Comparison of ENCODE assay signal across 8 cellular contexts in the genomic region with DNA sequence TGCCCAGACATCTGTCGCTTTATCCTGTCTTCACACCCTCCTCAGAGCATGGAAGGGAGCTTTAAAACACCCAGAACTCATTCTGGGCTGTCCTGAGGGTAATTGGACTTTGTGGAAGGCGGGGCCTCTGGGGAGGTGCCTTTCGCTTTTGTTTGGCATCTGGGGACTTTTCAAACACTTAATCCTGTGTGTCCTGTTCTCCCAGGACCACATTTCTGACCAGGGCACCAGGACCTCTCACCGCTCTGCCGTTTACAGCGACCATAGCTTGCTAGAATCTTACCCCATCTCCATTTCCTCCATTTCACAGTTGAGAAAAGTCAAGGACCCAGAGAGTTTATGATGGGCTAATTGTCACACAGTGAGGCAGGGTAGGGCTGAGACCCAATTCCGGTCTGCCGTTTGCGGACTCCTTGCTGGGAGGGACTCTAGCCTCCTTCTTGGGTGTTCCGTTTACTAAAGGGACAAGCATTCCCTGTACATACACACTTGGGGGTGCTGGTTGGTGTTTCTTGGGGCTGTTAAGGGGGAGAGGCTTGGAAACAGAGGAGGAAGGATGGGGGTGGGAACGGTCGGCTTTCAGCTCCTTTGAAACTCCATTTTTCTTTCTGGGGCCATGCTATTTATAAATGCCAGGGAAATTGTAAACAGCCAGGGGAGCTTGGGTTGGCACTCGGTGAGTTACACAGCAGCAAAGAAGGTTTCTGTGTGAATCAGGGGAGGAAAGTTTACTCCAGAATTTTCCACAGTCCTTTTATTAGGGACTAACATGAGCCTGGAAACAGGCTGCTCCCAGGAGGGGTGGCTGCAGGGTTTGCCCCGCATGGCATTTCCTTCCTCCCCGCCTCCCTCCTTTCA. TPM values are rescaled to one million over a fixed set of nuclear protein-coding genes. Genes with fewer than 3 reads are reported as not detected.
DNase-seq lines count a peak whose midpoint lies in the region; ATAC-seq and TF ChIP-seq lines count a peak whose summit lies in the region.

No MANE protein-coding gene starts in this region.

- TF ChIP-seq POLR2A in sigmoid colon (IDR thresholded peaks at IDR 0.05), result peak; percentile 24 to 45

- peak; percentile 19 for ATAC-seq in left ventricle myocardium superior
- no peak for ATAC-seq in HG02642 (IDR thresholded peaks at IDR 0.05; ENCODE audit: poor library complexity, unreplicated experiment)

- no peak for TF ChIP-seq CTCF in sigmoid colon (IDR thresholded peaks at IDR 0.05)

- no peaks in the 10 kb centered on the region for H3K27me3 ChIP-seq in sigmoid colon

- H3K4me1 ChIP-seq in sigmoid colon, result peaks cover 0 to 84% (median 67%) of the 10 kb centered on the region in 4 donors

- intact Hi-C loops in left ventricle myocardium superior (cut with micrococcal nuclease) (no loop called here), sigmoid colon (cut with DNase I) (loop anchor here (2.0 to 5.0 kb wide), 3 partner anchors 20 to 103 kb away; a partner anchor contains a TSS)

- TF ChIP-seq EP300 in sigmoid colon (IDR thresholded peaks at IDR 0.05), result peak in 2 of 4 donors; percentile 22 to 40

- H3K36me3 ChIP-seq in sigmoid colon, result no peaks in the 10 kb centered on the region

- peak overlapping the region; percentile 59 for H3K4me3 Mint-ChIP-seq in activated T-cell treated with anti-CD3 and anti-CD28 coated beads, Interleukin-2, amount 50 U/mL, for 24 hours
- H3K4me3 Mint-ChIP-seq in activated CD4-positive, alpha-beta memory T cell treated with anti-CD3 and anti-CD28 coated beads, Interleukin-2, amount 10 ng/mL, durations not matched to agents 7 days and 5 days, result peak overlapping the region; percentile 66

- H3K9me3 Mint-ChIP-seq in activated T-cell treated with anti-CD3 and anti-CD28 coated beads, Interleukin-2, amount 50 U/mL, for 24 hours, result no peaks in the 10 kb centered on the region
- no peaks in the 10 kb centered on the region for H3K9me3 Mint-ChIP-seq in activated CD4-positive, alpha-beta memory T cell treated with anti-CD3 and anti-CD28 coated beads, Interleukin-2, amount 10 ng/mL, durations not matched to agents 7 days and 5 days

- peak overlapping the region; percentile 94 to 99 (median 97) for H3K27ac ChIP-seq in sigmoid colon

- no peaks in the 10 kb centered on the region for H3K9me3 ChIP-seq in sigmoid colon

- peaks cover 19% of the 10 kb centered on the region for H3K27me3 Mint-ChIP-seq in activated T-cell treated with anti-CD3 and anti-CD28 coated beads, Interleukin-2, amount 50 U/mL, for 24 hours
- peaks cover 17% of the 10 kb centered on the region for H3K27me3 Mint-ChIP-seq in activated CD4-positive, alpha-beta memory T cell treated with anti-CD3 and anti-CD28 coated beads, Interleukin-2, amount 10 ng/mL, durations not matched to agents 7 days and 5 days

- H3K4me3 ChIP-seq in sigmoid colon, result peak overlapping the region; percentile 85 to 96 (median 92)

- 13 to 29% methylated on average over 15 of the region's 15 CpGs for WGBS in sigmoid colon, 2 donors

- CTCF ChIA-PET in activated CD4-positive, alpha-beta memory T cell treated with anti-CD3 and anti-CD28 coated beads, Interleukin-2, amount 10 ng/mL, durations not matched to agents 7 days and 5 days (lab: Charles Lee), result interaction anchor here (4.4 kb wide), 1 partner anchor 9 kb away, joined by 31 read pairs; no protein-coding TSS in a partner anchor

- no peak for DNase-seq in activated T-cell treated with anti-CD3 and anti-CD28 coated beads, Interleukin-2, amount 50 U/mL, for 24 hours
- no peak for DNase-seq in activated T-cell treated with anti-CD3 and anti-CD28 coated beads for 4 hours
- DNase-seq in activated CD4-positive, alpha-beta memory T cell treated with anti-CD3 and anti-CD28 coated beads, Interleukin-2, amount 10 ng/mL, durations not matched to agents 7 days and 5 days, result no peak
- DNase-seq in left ventricle myocardium superior, result no peak
- DNase-seq in sigmoid colon, result peak; percentile 84
- no peak for DNase-seq in Ammon's horn (ENCODE audit: low spot score)
- DNase-seq in NCI-H2227 treated with DMSO at 0.1 percent for 48 hours (lab: John Stamatoyannopoulos, UW), result no peak

- POLR2A ChIA-PET in activated CD4-positive, alpha-beta memory T cell treated with anti-CD3 and anti-CD28 coated beads, Interleukin-2, amount 10 ng/mL, durations not matched to agents 7 days and 5 days (lab: Charles Lee), result interaction anchor here (1.8 kb wide), 1 partner anchor 8 kb away, joined by 5 read pairs; no protein-coding TSS in a partner anchor

- no peaks in the 10 kb centered on the region for H3K36me3 Mint-ChIP-seq in activated T-cell treated with anti-CD3 and anti-CD28 coated beads, Interleukin-2, amount 50 U/mL, for 24 hours (ENCODE audit: low read depth)
- H3K36me3 Mint-ChIP-seq in activated CD4-positive, alpha-beta memory T cell treated with anti-CD3 and anti-CD28 coated beads, Interleukin-2, amount 10 ng/mL, durations not matched to agents 7 days and 5 days (ENCODE audit: low read depth), result no peaks in the 10 kb centered on the region

- no peak overlapping the region for H3K27ac Mint-ChIP-seq in activated T-cell treated with anti-CD3 and anti-CD28 coated beads, Interleukin-2, amount 50 U/mL, for 24 hours
- H3K27ac Mint-ChIP-seq in activated CD4-positive, alpha-beta memory T cell treated with anti-CD3 and anti-CD28 coated beads, Interleukin-2, amount 10 ng/mL, durations not matched to agents 7 days and 5 days, result no peak overlapping the region

- peaks cover 18% of the 10 kb centered on the region for H3K4me1 Mint-ChIP-seq in activated T-cell treated with anti-CD3 and anti-CD28 coated beads, Interleukin-2, amount 50 U/mL, for 24 hours (ENCODE audit: low read depth)
- peaks cover 18% of the 10 kb centered on the region for H3K4me1 Mint-ChIP-seq in activated CD4-positive, alpha-beta memory T cell treated with anti-CD3 and anti-CD28 coated beads, Interleukin-2, amount 10 ng/mL, durations not matched to agents 7 days and 5 days

RNA-seq across cellular contexts. Expression of a gene that starts 1.3 kb away (rescaled TPM):
- 1 to 10 TPM; 5.8 to 6.0 TPM for total RNA-seq in activated CD4-positive, alpha-beta memory T cell treated with anti-CD3 and anti-CD28 coated beads, Interleukin-2, amount 10 ng/mL, durations not matched to agents 7 days and 5 days
- 717 TPM for total RNA-seq in left ventricle myocardium superior
- 1,000 to 10,000 TPM; 1,610 to 2,826 (median 1,919) TPM for total RNA-seq in sigmoid colon
- polyA plus RNA-seq in sigmoid colon, result 100 to 1,000 TPM; 333 to 617 (median 497) TPM

Comparison
In these comparisons a context has a peak if more than half of its experiments do, and no peak if none do; other contexts are left out.
1. RNA of a gene that starts 1.3 kb away (total RNA-seq): 1,610 to 2,826 TPM in sigmoid colon and 717 TPM in left ventricle myocardium superior (single experiment); 5.8 to 6.0 TPM in activated CD4-positive, alpha-beta memory T cell treated with anti-CD3 and anti-CD28 coated beads, Interleukin-2, amount 10 ng/mL, durations not matched to agents 7 days and 5 days; every median in the first group is over 100 times any median in the second.